In the genomic region with DNA sequence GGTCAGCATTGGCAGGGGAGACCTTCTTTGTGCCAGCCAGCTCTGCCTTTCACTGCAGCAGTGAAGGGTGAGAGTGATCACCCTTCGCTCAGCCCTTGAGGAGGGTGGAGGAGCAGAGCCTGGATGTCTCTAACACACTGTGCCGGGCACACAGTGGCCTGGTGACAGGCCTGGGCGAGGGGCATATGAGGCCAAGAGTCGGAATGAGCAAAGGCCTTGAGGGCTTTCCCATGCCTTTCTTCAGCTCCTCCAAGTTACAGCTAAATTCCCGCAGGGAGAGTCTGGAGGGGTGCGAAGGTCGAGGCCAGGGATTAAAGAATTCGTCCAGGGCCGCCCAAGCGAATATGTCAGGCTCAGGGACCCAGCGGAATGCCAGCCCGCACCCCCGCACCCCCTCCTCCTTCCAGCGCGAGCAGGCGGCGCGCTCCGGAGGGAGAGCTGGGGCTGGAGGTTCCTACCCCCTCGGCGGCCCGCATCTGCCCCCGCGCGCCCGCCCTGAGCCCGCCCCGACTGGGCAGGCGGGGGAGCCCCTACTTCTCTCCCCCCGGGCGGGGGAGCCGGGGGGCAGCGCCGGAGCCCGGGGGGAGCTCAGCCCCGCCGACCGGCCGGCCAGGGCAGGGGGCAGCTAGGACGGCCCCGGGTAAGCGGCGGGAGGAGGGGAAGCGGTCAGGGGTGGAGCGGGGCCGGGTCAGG, we compare ENCODE assay signal across 8 cellular contexts. TPM values are rescaled to one million over a fixed set of nuclear protein-coding genes. Genes with fewer than 3 reads are reported as not detected.
DNase-seq lines count a peak whose midpoint lies in the region; ATAC-seq, FAIRE-seq and TF ChIP-seq lines count a peak whose summit lies in the region.

A gene with protein sequence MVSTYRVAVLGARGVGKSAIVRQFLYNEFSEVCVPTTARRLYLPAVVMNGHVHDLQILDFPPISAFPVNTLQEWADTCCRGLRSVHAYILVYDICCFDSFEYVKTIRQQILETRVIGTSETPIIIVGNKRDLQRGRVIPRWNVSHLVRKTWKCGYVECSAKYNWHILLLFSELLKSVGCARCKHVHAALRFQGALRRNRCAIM (plus strand): TSS at position 401 of the 693 bp plus-strand sequence. CDS start 3,546 bp downstream, outside the sequence.

- peaks cover 1 to 3% (median 2%) of the 10 kb centered on the region in 3 donors for H3K27me3 Mint-ChIP-seq in immature natural killer cell (ENCODE audit: low read depth in 3 of 3)

- H3K36me3 Mint-ChIP-seq in immature natural killer cell, result peaks cover 9 to 26% (median 20%) of the 10 kb centered on the region in 3 donors

- H3K9me3 Mint-ChIP-seq in immature natural killer cell, result no peaks in the 10 kb centered on the region

- peak; percentile 56 for DNase-seq in ACHN
- DNase-seq in HAP-1 (ENCODE audit: low spot score in 2 of 2), result peak; percentile 46 to 88
- DNase-seq in T1000 (lab: John Stamatoyannopoulos, UW), result peak; percentile 39
- DNase-seq in cardiac fibroblast (ENCODE audit: low read depth in 2 of 2), result peak; percentile 12 to 56
- DNase-seq in immature natural killer cell, result peak; percentile 44 to 50 (median 46)
- DNase-seq in small intestine, result peak; percentile 61

- H3K27me3 ChIP-seq in HAP-1 (ENCODE audit: low read depth), result no peaks in the 10 kb centered on the region
- H3K27me3 ChIP-seq in small intestine (ENCODE audit: control insufficient read depth in 2 of 2, insufficient read depth in 2 of 2, low read length in 2 of 2), result no peaks in the 10 kb centered on the region

- in situ Hi-C loops in ACHN (cut with HindIII; ENCODE audit: low pct_ligation_motif_present, low pct_unique_long_range_greater_than_20kb, low sequenced_read_pairs), result no loop called here
- in situ Hi-C loops in HAP-1 (cut with MboI; ENCODE audit: low sequenced_read_pairs), result no loop called here

- H3K4me1 ChIP-seq in HAP-1 (peaks cover 21% of the 10 kb centered on the region), small intestine (ENCODE audit: control insufficient read depth in 2 of 2, insufficient read depth in 1 of 2, low read depth in 1 of 2, low read length in 1 of 2) (peaks cover 0 to 9% of the 10 kb centered on the region in 2 donors)

- peak within 1 kb of the TSS; percentile 76 to 85 (median 81) for H3K4me3 Mint-ChIP-seq in immature natural killer cell

- H3K4me3 ChIP-seq in HAP-1, result peak within 1 kb of the TSS; percentile 63
- peak within 1 kb of the TSS; percentile 40 to 59 for H3K4me3 ChIP-seq in cardiac fibroblast (replicated peaks in 1 of 2; ENCODE audit: low read depth in 2 of 2, low read length in 2 of 2)
- peak within 1 kb of the TSS in 1 of 2 donors; percentile 56 for H3K4me3 ChIP-seq in small intestine (ENCODE audit: low read depth in 1 of 2, low read length in 2 of 2)

- FAIRE-seq in small intestine (lab: Jason Lieb, UNC), result no peak

- no peak for TF ChIP-seq CTCF in cardiac fibroblast (IDR thresholded peaks at IDR 0.05; ENCODE audit: low read depth, low read length)

- H3K27ac ChIP-seq in small intestine (ENCODE audit: low read depth in 1 of 2, low read length in 1 of 2), result no peak within 1 kb of the TSS

- H3K9me3 ChIP-seq in HAP-1 (no peaks in the 10 kb centered on the region), small intestine (ENCODE audit: control insufficient read depth, low read depth) (no peaks in the 10 kb centered on the region)

- H3K4me1 Mint-ChIP-seq in immature natural killer cell, result peaks cover 12 to 16% of the 10 kb centered on the region in 2 donors

- ATAC-seq in GM18909 (IDR thresholded peaks at IDR 0.05; ENCODE audit: poor library complexity, unreplicated experiment) (no peak), GM18502 (IDR thresholded peaks at IDR 0.05; ENCODE audit: poor library complexity, unreplicated experiment) (no peak)

- H3K36me3 ChIP-seq in HAP-1 (replicated peaks) (peaks cover 7% of the 10 kb centered on the region), small intestine (ENCODE audit: control insufficient read depth in 2 of 2, insufficient read depth in 2 of 2, low read length in 2 of 2) (peaks cover 0 to 2% of the 10 kb centered on the region in 2 donors)

- peak within 1 kb of the TSS in 4 of 6 donors; percentile 3 to 53 (median 30) for H3K27ac Mint-ChIP-seq in immature natural killer cell

- WGBS in small intestine, 3 donors, result 4 to 7% (median 5%) methylated on average over 29 to 46 of the region's 46 CpGs

RNA-seq across cellular contexts. Expression of the gene that starts here (rescaled TPM):
- polyA plus RNA-seq in immature natural killer cell (not detected), small intestine (1 to 10 TPM in 1 of 3 donors, under 1 TPM in 2; 0.27 to 1.9 (median 0.45) TPM)

Comparison
In these comparisons a context has a peak if more than half of its experiments do, and no peak if none do; other contexts are left out.
1. Peak in DNase-seq in immature natural killer cell; RNA of the gene not detected or under 1 TPM.